Comparison of ENCODE assay signal across 13 cellular contexts in the genomic region with DNA sequence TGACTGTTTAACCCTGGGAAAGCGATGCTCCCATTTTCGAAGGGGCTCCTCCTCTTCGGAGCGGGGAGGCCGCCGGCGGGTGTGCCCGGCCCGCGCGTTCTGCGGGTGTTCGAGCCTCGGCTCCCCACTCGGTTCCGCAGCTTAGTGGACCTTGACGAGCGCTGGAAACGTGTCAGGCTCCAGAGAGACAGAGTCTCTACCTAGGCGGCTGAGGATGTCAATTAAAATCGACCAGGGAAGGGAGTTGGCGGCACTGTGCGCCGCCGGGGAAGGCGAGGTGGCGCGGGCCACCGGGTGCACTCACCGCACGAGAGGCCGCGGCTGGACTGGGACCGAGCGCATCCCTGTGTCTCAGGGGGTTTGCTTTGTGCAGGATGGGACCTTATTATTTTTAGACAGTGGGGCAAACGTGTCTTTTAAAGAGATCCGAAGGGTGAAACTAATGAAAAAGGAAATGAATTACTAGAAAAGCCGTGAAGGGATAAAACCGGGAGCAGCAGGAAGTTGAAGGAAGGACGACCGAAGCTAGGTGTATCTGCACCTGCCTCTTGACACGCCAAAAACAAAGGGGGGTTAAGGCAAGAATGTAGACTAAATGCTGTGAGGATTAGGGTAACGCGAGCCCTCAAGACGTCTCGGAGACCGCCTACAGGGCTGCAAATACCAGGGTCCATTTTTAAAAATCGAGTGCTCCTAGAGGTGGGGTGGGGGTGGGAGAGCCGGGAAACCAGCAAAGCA. TPM values are rescaled to one million over a fixed set of nuclear protein-coding genes. Genes with fewer than 3 reads are reported as not detected.
DNase-seq lines count a peak whose midpoint lies in the region; ATAC-seq and TF ChIP-seq lines count a peak whose summit lies in the region.
"Had no signal": no experiment of that assay in that cellular context is flagged by ENCODE, and none has a peak within 500 bp of the region (broad histone marks: within the 10 kb centered on the region; RNA-seq: fewer than 3 reads in every experiment).

No MANE protein-coding gene starts in this region.

- peaks cover 77% of the 10 kb centered on the region for H3K27me3 ChIP-seq in CD4-positive, alpha-beta memory T cell (ENCODE audit: insufficient read depth, low read length)
- peaks cover 18% of the 10 kb centered on the region for H3K27me3 ChIP-seq in Caco-2 (replicated peaks; ENCODE audit: control insufficient read depth, insufficient read depth, low read length)
- peaks cover 71% of the 10 kb centered on the region for H3K27me3 ChIP-seq in mammary epithelial cell (ENCODE audit: insufficient read depth, low read length)
- peaks cover 26 to 47% of the 10 kb centered on the region in 2 donors for H3K27me3 ChIP-seq in naive thymus-derived CD4-positive, alpha-beta T cell (ENCODE audit: control insufficient read depth in 2 of 2, insufficient read depth in 2 of 2, low read length in 2 of 2)

- peaks cover 0 to 1% of the 10 kb centered on the region in 2 donors for H3K36me3 Mint-ChIP-seq in CD4-positive, alpha-beta memory T cell
- H3K36me3 Mint-ChIP-seq in Caco-2 (ENCODE audit: insufficient read depth, unreplicated experiment), result no peaks in the 10 kb centered on the region
- no peaks in the 10 kb centered on the region for H3K36me3 Mint-ChIP-seq in naive thymus-derived CD4-positive, alpha-beta T cell

- no peaks in the 10 kb centered on the region for H3K9me3 ChIP-seq in CD4-positive, alpha-beta memory T cell (ENCODE audit: control insufficient read depth in 1 of 2, low read length in 2 of 2)
- H3K9me3 ChIP-seq in Caco-2 (no peaks in the 10 kb centered on the region), mammary epithelial cell (replicated peaks; ENCODE audit: insufficient read depth, low read length) (no peaks in the 10 kb centered on the region)
- H3K9me3 ChIP-seq in naive thymus-derived CD4-positive, alpha-beta T cell (ENCODE audit: control insufficient read depth in 2 of 3, low read length in 3 of 3), result no peaks in the 10 kb centered on the region

- no peak for DNase-seq in CD4-positive, alpha-beta memory T cell
- DNase-seq in Caco-2 (no peak), mammary epithelial cell (no peak), D341Med (ENCODE audit: low spot score) (no peak), HK-2 (ENCODE audit: unreplicated experiment) (no peak), NCI-H2107 (lab: John Stamatoyannopoulos, UW) (no peak)
- no peak for DNase-seq in naive thymus-derived CD4-positive, alpha-beta T cell
- DNase-seq: activated CD4-positive, alpha-beta T cell treated with anti-CD3 and anti-CD28 coated beads for 4 hours; MV-4-11; PC-3 had no signal

- POLR2A ChIA-PET in CD4-positive, alpha-beta memory T cell (lab: Charles Lee; ENCODE audit: partially characterized antibody), result no interaction called here
- POLR2A ChIA-PET in Caco-2 (lab: Charles Lee), result interaction anchor here (0.6 kb wide), 1 partner anchor 27 kb away, joined by 6 read pairs; no protein-coding TSS in a partner anchor
- POLR2A ChIA-PET in naive thymus-derived CD4-positive, alpha-beta T cell (lab: Charles Lee), result no interaction called here

- H3K27me3 Mint-ChIP-seq in CD4-positive, alpha-beta memory T cell, result peaks cover 64 to 67% of the 10 kb centered on the region in 2 donors
- peaks cover 35% of the 10 kb centered on the region for H3K27me3 Mint-ChIP-seq in Caco-2 (ENCODE audit: insufficient read depth, unreplicated experiment)
- H3K27me3 Mint-ChIP-seq in naive thymus-derived CD4-positive, alpha-beta T cell, result peaks cover 77 to 96% (median 82%) of the 10 kb centered on the region in 5 donors

- no peak overlapping the region for H2AFZ ChIP-seq in mammary epithelial cell (ENCODE audit: low read depth, low read length)

- no peak overlapping the region for H3K9ac ChIP-seq in mammary epithelial cell (ENCODE audit: insufficient read depth, low read length)

- no peak overlapping the region for H3K27ac Mint-ChIP-seq in CD4-positive, alpha-beta memory T cell
- H3K27ac Mint-ChIP-seq in Caco-2 (ENCODE audit: unreplicated experiment), result no peak overlapping the region
- peak overlapping the region in 1 of 9 donors; percentile 16 for H3K27ac Mint-ChIP-seq in naive thymus-derived CD4-positive, alpha-beta T cell
- H3K27ac Mint-ChIP-seq: nephron had no signal

- peak overlapping the region in 5 of 8 donors; percentile 17 to 70 (median 40) for H3K4me3 Mint-ChIP-seq in CD4-positive, alpha-beta memory T cell
- H3K4me3 Mint-ChIP-seq in Caco-2 (ENCODE audit: unreplicated experiment), result peak overlapping the region; percentile 76
- H3K4me3 Mint-ChIP-seq in naive thymus-derived CD4-positive, alpha-beta T cell, result peak overlapping the region in 7 of 10 donors; percentile 15 to 68 (median 50)
- H3K4me3 Mint-ChIP-seq: nephron had no signal

- peaks cover 45% of the 10 kb centered on the region for H3K4me1 ChIP-seq in CD4-positive, alpha-beta memory T cell (ENCODE audit: insufficient read depth, low read length)
- H3K4me1 ChIP-seq in Caco-2 (peaks cover 4% of the 10 kb centered on the region; the same call in 1 of the 2 replicates), mammary epithelial cell (ENCODE audit: insufficient read depth, low read length) (peaks cover 4% of the 10 kb centered on the region)
- H3K4me1 ChIP-seq in naive thymus-derived CD4-positive, alpha-beta T cell (ENCODE audit: control insufficient read depth in 2 of 2, insufficient read depth in 2 of 2, low read length in 2 of 2), result peaks cover 17 to 21% of the 10 kb centered on the region in 2 donors

- no peak for ATAC-seq in naive thymus-derived CD4-positive, alpha-beta T cell
- no peak for ATAC-seq in GM19351 (IDR thresholded peaks at IDR 0.05; ENCODE audit: unreplicated experiment)
- ATAC-seq: PC-3 had no signal

- H3K4me1 Mint-ChIP-seq in CD4-positive, alpha-beta memory T cell, result peaks cover 16 to 57% (median 32%) of the 10 kb centered on the region in 4 donors
- H3K4me1 Mint-ChIP-seq in Caco-2 (ENCODE audit: low read depth, unreplicated experiment), result peaks cover 7% of the 10 kb centered on the region
- H3K4me1 Mint-ChIP-seq in naive thymus-derived CD4-positive, alpha-beta T cell, result peaks cover 15 to 52% (median 38%) of the 10 kb centered on the region in 7 donors

- H3K36me3 ChIP-seq in CD4-positive, alpha-beta memory T cell (ENCODE audit: insufficient read depth, low read length), result no peaks in the 10 kb centered on the region
- no peaks in the 10 kb centered on the region for H3K36me3 ChIP-seq in Caco-2 (ENCODE audit: control insufficient read depth, insufficient read depth, low read length)
- no peaks in the 10 kb centered on the region for H3K36me3 ChIP-seq in mammary epithelial cell (ENCODE audit: insufficient read depth, low read length)
- no peaks in the 10 kb centered on the region for H3K36me3 ChIP-seq in naive thymus-derived CD4-positive, alpha-beta T cell (ENCODE audit: control insufficient read depth in 2 of 3, insufficient read depth in 3 of 3, low read length in 3 of 3)

- no peaks in the 10 kb centered on the region for H4K20me1 ChIP-seq in mammary epithelial cell (ENCODE audit: insufficient read depth, low read length)

- 16% methylated on average over 29 of the region's 49 CpGs for WGBS in mammary epithelial cell (ENCODE audit: low coverage, missing lambda C conversion rate)

- no peaks in the 10 kb centered on the region for H3K79me2 ChIP-seq in mammary epithelial cell (ENCODE audit: insufficient read depth, low read length)

- H3K9me3 Mint-ChIP-seq in CD4-positive, alpha-beta memory T cell, result peaks cover 0 to 8% (median 0%) of the 10 kb centered on the region in 8 donors
- H3K9me3 Mint-ChIP-seq in Caco-2 (ENCODE audit: unreplicated experiment), result no peaks in the 10 kb centered on the region
- peaks cover 0 to 2% (median 0%) of the 10 kb centered on the region in 11 donors for H3K9me3 Mint-ChIP-seq in naive thymus-derived CD4-positive, alpha-beta T cell
- H3K9me3 Mint-ChIP-seq: nephron had no signal

- TF ChIP-seq CTCF in Caco-2 (IDR thresholded peaks at IDR 0.05; ENCODE audit: insufficient read depth in 1 of 2, low read depth in 1 of 2, low read length in 1 of 2, severe bottlenecking in 1 of 2, unreplicated experiment in 1 of 2) (no peak), mammary epithelial cell (conservative IDR thresholded peaks at IDR 0.05 in 1 of 2, IDR thresholded peaks at IDR 0.05 in 1 of 2; ENCODE audit: extremely low read depth in 1 of 2, insufficient read depth in 1 of 2, low read depth in 1 of 2, low read length in 2 of 2) (no peak)

- dilution Hi-C loops in mammary epithelial cell (cut with HindIII; ENCODE audit: low sequenced_read_pairs), result no loop called here

- in situ Hi-C loops in mammary epithelial cell (cut with MboI; ENCODE audit: low sequenced_read_pairs in 2 of 2), result no loop called here

- no TSS peak for BruUV-seq in Caco-2 (replicated peaks; lab: Mats Ljungman, UMichigan)
- no TSS peak for BruUV-seq in mammary epithelial cell (replicated peaks; lab: Mats Ljungman, UMichigan)

- intact Hi-C loops in CD4-positive, alpha-beta memory T cell (cut with micrococcal nuclease), result no loop called here
- intact Hi-C loops in Caco-2 (cut with micrococcal nuclease; ENCODE audit: unreplicated experiment), result no loop called here
- intact Hi-C loops in mammary epithelial cell (cut with micrococcal nuclease), result no loop called here
- intact Hi-C loops in naive thymus-derived CD4-positive, alpha-beta T cell (cut with micrococcal nuclease), result loop anchor here (5.0 to 10.0 kb wide), 2 partner anchors 242 to 399 kb away; a partner anchor contains a TSS

- H3K4me2 ChIP-seq in mammary epithelial cell (ENCODE audit: insufficient read depth, low read depth, low read length), result peak overlapping the region; percentile 15

- CTCF ChIA-PET in CD4-positive, alpha-beta memory T cell (lab: Charles Lee; ENCODE audit: partially characterized antibody), result interaction anchor here (0.6 to 1.1 kb wide), 3 partner anchors 16 to 50 kb away, joined by 3 to 5 read pairs (median 3); no protein-coding TSS in a partner anchor
- CTCF ChIA-PET in Caco-2 (lab: Charles Lee), result no interaction called here
- CTCF ChIA-PET in mammary epithelial cell (lab: Charles Lee; ENCODE audit: low non-redundant PET), result no interaction called here
- CTCF ChIA-PET in naive thymus-derived CD4-positive, alpha-beta T cell (lab: Charles Lee), result interaction anchor here (1.0 kb wide), 1 partner anchor 17 kb away, joined by 3 read pairs; no protein-coding TSS in a partner anchor

- no peak overlapping the region for H3K27ac ChIP-seq in CD4-positive, alpha-beta memory T cell (ENCODE audit: low read depth, low read length)
- H3K27ac ChIP-seq in mammary epithelial cell (ENCODE audit: insufficient read depth, low read depth, low read length), result no peak overlapping the region
- no peak overlapping the region for H3K27ac ChIP-seq in naive thymus-derived CD4-positive, alpha-beta T cell (ENCODE audit: low read depth, low read length)

- H3K4me3 ChIP-seq in CD4-positive, alpha-beta memory T cell (ENCODE audit: low read length in 2 of 2), result no peak overlapping the region
- H3K4me3 ChIP-seq in Caco-2 (ENCODE audit: low read depth, low read length) (peak overlapping the region; percentile 42), mammary epithelial cell (replicated peaks in 1 of 3; ENCODE audit: insufficient read depth in 1 of 3, low read depth in 2 of 3, low read length in 3 of 3) (no peak overlapping the region)
- H3K4me3 ChIP-seq in naive thymus-derived CD4-positive, alpha-beta T cell (ENCODE audit: low read length), result no peak overlapping the region

RNA-seq across cellular contexts. Expression of a gene that starts 5.6 kb away (rescaled TPM):
- total RNA-seq in CD4-positive, alpha-beta memory T cell, result not detected
- under 1 TPM in 1 of 2 donors, not detected in 1; 0.25 TPM for polyA plus RNA-seq in CD4-positive, alpha-beta memory T cell
- 0.16 and 0.19 TPM in 2 replicates for total RNA-seq in Caco-2 (2022)
- total RNA-seq in mammary epithelial cell, result not detected
- polyA plus RNA-seq in mammary epithelial cell, result not detected
- 0.16 TPM for polyA minus RNA-seq in mammary epithelial cell
- total RNA-seq in naive thymus-derived CD4-positive, alpha-beta T cell, result under 1 TPM in 1 of 5 experiments, not detected in 4; 0.07 TPM
- under 1 TPM; 0.24 to 0.58 TPM for polyA plus RNA-seq in naive thymus-derived CD4-positive, alpha-beta T cell
- total RNA-seq: glomerular endothelial cell had no signal

Comparison
In these comparisons a context has a peak if more than half of its experiments do, and no peak if none do; other contexts are left out.
1. CTCF ChIA-PET loops: an anchor here in CD4-positive, alpha-beta memory T cell (0.6 to 1.1 kb wide) and naive thymus-derived CD4-positive, alpha-beta T cell (1.0 kb wide); none called in Caco-2 and mammary epithelial cell.
2. intact Hi-C loops: an anchor here in naive thymus-derived CD4-positive, alpha-beta T cell (5.0 to 10.0 kb wide); none called in CD4-positive, alpha-beta memory T cell, Caco-2 and mammary epithelial cell.